ENCODE assay signal across 8 cellular contexts in genomic region chr9:95317893-95318211, GRCh38. TPM values are rescaled to one million over a fixed set of nuclear protein-coding genes. Genes with fewer than 3 reads are reported as not detected.
DNase-seq lines count a peak whose midpoint lies in the region; ATAC-seq and TF ChIP-seq lines count a peak whose summit lies in the region.

No MANE protein-coding gene starts in this region.

- no peaks in the 10 kb centered on the region for H3K9me3 ChIP-seq in tibial artery

- no peaks in the 10 kb centered on the region for H3K36me3 ChIP-seq in tibial artery

- 3 to 4% methylated on average over 10 of the region's 10 CpGs for WGBS in lower leg skin, 2 donors

- H3K27me3 Mint-ChIP-seq in activated T-cell treated with anti-CD3 and anti-CD28 coated beads, Interleukin-2, amount 50 U/mL, for 72 hours (ENCODE audit: low read depth) = peaks cover 14% of the 10 kb centered on the region

- no peaks in the 10 kb centered on the region for H3K27me3 ChIP-seq in tibial artery

- H3K27ac Mint-ChIP-seq in activated T-cell treated with anti-CD3 and anti-CD28 coated beads, Interleukin-2, amount 50 U/mL, for 72 hours = peak overlapping the region; percentile 96

- no peak for ATAC-seq in activated T-cell treated with anti-CD3 and anti-CD28 coated beads, Interleukin-2, amount 50 U/mL, for 72 hours (replicated peaks in 1 of 2)
- ATAC-seq in GM21390 (IDR thresholded peaks at IDR 0.05; ENCODE audit: unreplicated experiment) = no peak

- H3K4me1 Mint-ChIP-seq in activated T-cell treated with anti-CD3 and anti-CD28 coated beads, Interleukin-2, amount 50 U/mL, for 72 hours (ENCODE audit: low read depth) = peaks cover 43% of the 10 kb centered on the region

- in situ Hi-C loops in astrocyte of the spinal cord (cut with HindIII; ENCODE audit: low sequenced_read_pairs) = no loop called here

- H3K4me3 ChIP-seq in astrocyte of the spinal cord (ENCODE audit: low read depth, low read length) (peak overlapping the region; percentile 82), lower leg skin (ENCODE audit: low read depth, poor library complexity, severe bottlenecking) (peak overlapping the region; percentile 99), tibial artery (peak overlapping the region; percentile 78 to 79)

- H3K4me3 Mint-ChIP-seq in activated T-cell treated with anti-CD3 and anti-CD28 coated beads, Interleukin-2, amount 50 U/mL, for 72 hours = peak overlapping the region; percentile 85 to 95

- TF ChIP-seq POLR2A in lower leg skin (IDR thresholded peaks at IDR 0.05) = no peak

- peak overlapping the region; percentile 77 to 81 for H3K27ac ChIP-seq in tibial artery

- H3K4me1 ChIP-seq in tibial artery = peaks cover 0 to 12% (median 4%) of the 10 kb centered on the region in 4 donors

- no peaks in the 10 kb centered on the region for H3K9me3 Mint-ChIP-seq in activated T-cell treated with anti-CD3 and anti-CD28 coated beads, Interleukin-2, amount 50 U/mL, for 72 hours

- TF ChIP-seq CTCF in astrocyte of the spinal cord (IDR thresholded peaks at IDR 0.05; ENCODE audit: low read depth, low read length) = no peak
- no peak for TF ChIP-seq CTCF in lower leg skin (IDR thresholded peaks at IDR 0.05)
- no peak for TF ChIP-seq CTCF in tibial artery (IDR thresholded peaks at IDR 0.05)

- intact Hi-C loops in lower leg skin (cut with DNase I; ENCODE audit: low total_unique reads) = no loop called here
- intact Hi-C loops in tibial artery (cut with DNase I; ENCODE audit: low total_unique reads) = loop anchor here (10.0 kb wide), 1 partner anchor 197 kb away; the partner anchor contains the start of gene PTCH1

- H3K36me3 Mint-ChIP-seq in activated T-cell treated with anti-CD3 and anti-CD28 coated beads, Interleukin-2, amount 50 U/mL, for 72 hours (ENCODE audit: insufficient read depth in 2 of 2) = peaks cover 0 to 2% of the 10 kb centered on the region in 2 donors

- no peak for DNase-seq in activated T-cell treated with anti-CD3 and anti-CD28 coated beads, Interleukin-2, amount 50 U/mL, for 72 hours
- DNase-seq in activated T-cell treated with anti-CD3 and anti-CD28 coated beads for 4 hours (no peak), astrocyte of the spinal cord (ENCODE audit: low read depth, low spot score) (no peak), lower leg skin (ENCODE audit: low spot score in 2 of 2) (no peak), tibial artery (no peak), GM19240 (ENCODE audit: insufficient read length, low spot score) (no peak), NCI-H510A (lab: John Stamatoyannopoulos, UW) (no peak)

RNA-seq across cellular contexts. Expression of gene FANCC, which starts 0.3 kb away (rescaled TPM):
- total RNA-seq in activated T-cell treated with anti-CD3 and anti-CD28 coated beads, Interleukin-2, amount 50 U/mL, for 72 hours = 10 to 100 TPM; 13.6 to 15.6 TPM
- total RNA-seq in lower leg skin = 10 to 100 TPM in 1 of 4 donors, 1 to 10 TPM in 3; 6.7 to 10.2 (median 8.1) TPM
